In the genomic region with DNA sequence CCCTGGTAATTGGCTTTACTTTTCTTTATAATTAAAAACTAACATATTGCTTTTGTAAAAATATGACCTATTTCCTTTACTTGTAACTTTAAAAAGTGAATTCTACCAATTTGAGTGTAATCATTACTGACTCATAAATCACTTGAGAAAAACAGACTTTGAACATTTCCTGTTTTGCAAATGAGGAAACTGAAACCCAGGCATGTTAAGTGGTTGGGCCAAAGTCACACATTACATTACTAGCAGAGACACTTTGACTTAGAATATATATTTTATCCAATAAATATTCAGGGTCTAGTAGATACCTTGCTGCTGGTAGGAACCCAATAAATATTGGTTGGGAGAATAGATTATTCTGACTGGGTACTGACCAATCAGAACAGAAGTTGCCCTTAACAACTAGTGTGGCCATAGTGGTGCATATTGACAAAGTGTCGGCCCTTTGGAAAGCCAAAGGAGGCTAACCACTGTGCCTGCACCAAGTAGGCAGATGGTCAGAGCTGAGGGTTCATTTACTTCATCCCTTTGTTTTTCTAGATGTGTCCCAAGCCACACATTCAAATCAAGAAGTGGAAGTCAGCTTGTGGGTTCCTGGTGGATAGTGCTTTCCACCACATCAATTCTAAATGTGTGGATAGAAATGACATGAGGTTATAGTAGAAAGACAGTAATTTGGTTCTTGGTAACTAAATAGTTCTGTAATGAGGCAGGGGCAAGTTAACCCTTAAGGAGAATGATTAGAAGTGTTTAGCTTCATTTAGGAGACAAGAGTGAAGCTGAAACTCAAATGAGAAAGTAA, we compare ENCODE assay signal across 8 cellular contexts.
A peak's percentile ranks its signal among the peaks of the same experiment; 100 is the strongest.
DNase-seq lines count a peak whose midpoint lies in the region; ATAC-seq lines count a peak whose summit lies in the region.
"Had no signal": no experiment of that assay in that cellular context is flagged by ENCODE, and none has a peak within 500 bp of the region (broad histone marks: within the 10 kb centered on the region; RNA-seq: fewer than 3 reads in every experiment).

No MANE protein-coding gene starts in this region.

- H3K4me3 ChIP-seq in neuronal stem cell (ENCODE audit: low read length in 2 of 2): no peak overlapping the region
- H3K4me3 ChIP-seq: neural progenitor cell had no signal

- no peak overlapping the region for H4K91ac ChIP-seq in neuronal stem cell (ENCODE audit: low read depth, low read length, poor library complexity)

- H3K9me3 ChIP-seq in neuronal stem cell (replicated peaks in 1 of 2; ENCODE audit: control insufficient read depth in 2 of 2, insufficient read depth in 1 of 2, low read depth in 1 of 2, low read length in 2 of 2): no peaks in the 10 kb centered on the region

- H2BK5ac ChIP-seq in neuronal stem cell (ENCODE audit: low read length): no peak overlapping the region

- no peak overlapping the region for H2AK5ac ChIP-seq in neuronal stem cell (ENCODE audit: low read depth, low read length)

- H2BK12ac ChIP-seq in neuronal stem cell (ENCODE audit: low read length): no peak overlapping the region

- WGBS in neuronal stem cell (ENCODE audit: extremely low coverage in 2 of 2, insufficient read length in 2 of 2, insufficient replicate concordance in 1 of 2), 2 donors: no CpG with 5 or more reads among the region's 1 CpG

- no peaks in the 10 kb centered on the region for H3K27me3 ChIP-seq in neuronal stem cell (ENCODE audit: control insufficient read depth in 3 of 3, insufficient read depth in 3 of 3, low read depth in 1 of 3, low read length in 3 of 3)
- H3K27me3 ChIP-seq: neural progenitor cell had no signal

- no peak overlapping the region for H3K14ac ChIP-seq in neuronal stem cell (ENCODE audit: low read length)

- peaks cover 5 to 15% of the 10 kb centered on the region in 2 donors for H3K4me1 ChIP-seq in neuronal stem cell (ENCODE audit: control insufficient read depth in 2 of 2, insufficient read depth in 1 of 2, low read depth in 1 of 2, low read length in 2 of 2)

- peak; percentile 82 for ATAC-seq in GM19035 (IDR thresholded peaks at IDR 0.05; ENCODE audit: unreplicated experiment)
- peak; percentile 81 for ATAC-seq in HG02678 (IDR thresholded peaks at IDR 0.05; ENCODE audit: unreplicated experiment)

- H3K79me1 ChIP-seq in neuronal stem cell (ENCODE audit: low read depth, low read length): no peaks in the 10 kb centered on the region

- H3K4ac ChIP-seq in neuronal stem cell (ENCODE audit: low read length): no peak overlapping the region

- H3K36me3 ChIP-seq in neuronal stem cell (replicated peaks in 1 of 2; ENCODE audit: control insufficient read depth in 2 of 2, insufficient read depth in 2 of 2, low read length in 2 of 2): no peaks in the 10 kb centered on the region
- H3K36me3 ChIP-seq: neural progenitor cell had no signal

- peak overlapping the region; percentile 19 for H3K18ac ChIP-seq in neuronal stem cell (ENCODE audit: low read length)

- H2AFZ ChIP-seq in neuronal stem cell (ENCODE audit: low read length): no peak overlapping the region
- H2AFZ ChIP-seq: neural progenitor cell had no signal

- no peak overlapping the region for H2BK15ac ChIP-seq in neuronal stem cell (ENCODE audit: low read length)

- H4K8ac ChIP-seq in neuronal stem cell (ENCODE audit: low read depth, low read length): no peak overlapping the region

- no peak overlapping the region for H2BK120ac ChIP-seq in neuronal stem cell (ENCODE audit: low read depth, low read length)

- DNase-seq in NOMO-1 (lab: John Stamatoyannopoulos, UW; ENCODE audit: unreplicated experiment in 2 of 2): peak; percentile 66 to 92
- no peak for DNase-seq in neuronal stem cell (ENCODE audit: low spot score)
- DNase-seq in pons (ENCODE audit: low spot score): no peak
- DNase-seq in DMS 273 treated with DMSO at 0.1 percent for 48 hours (lab: John Stamatoyannopoulos, UW): no peak
- DNase-seq in NCI-H226: no peak

- H3K9ac ChIP-seq in neuronal stem cell (ENCODE audit: low read depth, low read length, poor library complexity): no peak overlapping the region
- H3K9ac ChIP-seq: neural progenitor cell had no signal

- H3K27ac ChIP-seq in neuronal stem cell (replicated peaks; ENCODE audit: low read length): no peak overlapping the region
- H3K27ac ChIP-seq: neural progenitor cell had no signal

- H3K4me2 ChIP-seq in neuronal stem cell (ENCODE audit: insufficient read depth, low read length, poor library complexity, severe bottlenecking): no peak overlapping the region
- H3K4me2 ChIP-seq: neural progenitor cell had no signal

- no peak overlapping the region for H3K23ac ChIP-seq in neuronal stem cell (ENCODE audit: low read depth, low read length, poor library complexity)

Comparison
In these comparisons a context has a peak if more than half of its experiments do, and no peak if none do; other contexts are left out.
1. DNase-seq: peak in NOMO-1 (2 of 2); none in neuronal stem cell (single experiment), pons (single experiment), DMS 273 treated with DMSO at 0.1 percent for 48 hours (single experiment) and NCI-H226 (single experiment).